Comparison of ENCODE assay signal across 1 cellular context in the genomic region with DNA sequence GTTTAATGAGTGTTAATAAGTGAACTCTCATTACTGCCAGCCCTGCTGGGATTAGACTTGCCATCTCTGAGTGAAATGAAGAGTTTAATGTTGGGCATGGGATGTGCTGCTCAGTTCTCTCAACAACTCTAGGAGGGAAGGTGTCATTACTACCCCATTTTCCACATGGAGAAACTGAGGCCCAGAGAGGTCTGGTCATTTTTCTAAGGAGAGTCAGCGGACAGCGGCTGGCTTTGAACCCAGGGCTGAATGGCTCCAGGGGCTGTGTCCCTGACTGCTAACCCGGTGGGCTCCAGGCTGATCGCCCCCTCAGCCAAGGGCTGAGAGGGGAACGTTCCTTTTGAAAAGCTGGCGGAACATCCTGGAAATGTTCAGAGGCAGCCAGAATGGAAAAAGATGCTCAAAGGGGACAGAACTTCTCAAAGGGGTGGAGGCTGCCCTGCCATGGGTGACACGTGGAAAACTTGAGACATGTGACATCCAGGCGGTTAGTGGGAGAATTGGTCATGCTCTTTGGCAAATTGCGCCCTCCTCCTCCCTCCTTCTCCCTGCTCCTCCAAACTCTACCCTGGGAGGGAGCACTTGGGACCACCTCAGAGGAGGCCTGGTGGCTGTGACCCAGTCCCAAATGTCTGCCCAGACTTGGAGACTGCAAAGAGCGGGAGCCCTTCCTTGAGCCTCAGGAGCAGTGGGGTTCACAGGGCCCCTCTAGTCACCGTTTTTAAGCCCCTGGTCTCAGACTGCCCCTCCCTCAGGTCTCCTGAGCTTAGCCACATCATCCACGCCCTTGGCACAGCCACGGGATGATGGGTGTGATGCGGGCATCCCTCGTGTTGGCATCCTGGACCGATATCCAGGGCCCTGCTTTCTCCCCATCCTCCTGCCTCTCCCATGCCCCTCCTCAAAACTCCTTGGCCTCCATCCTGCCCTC.
TF ChIP-seq lines count a peak whose summit lies in the region.

No MANE protein-coding gene starts in this region.

TF ChIP-seq in K562, 482 proteins besides CTCF, POLR2A, EP300 and RAD21:
- TF ChIP-seq USF2 (CRISPR knock-in tag; IDR thresholded peaks at IDR 0.05) (0 out of 2 replicates have a peak, but pooled peaks have one; percentile 6), RAD51 (IDR thresholded peaks at IDR 0.05; ENCODE audit: borderline replicate concordance, low read depth) (peak; percentile 35; the same call in 1 of the 2 replicates), DACH1 (IDR thresholded peaks at IDR 0.05; ENCODE audit: partially characterized antibody) (no peak), ZNF197 (CRISPR knock-in tag; IDR thresholded peaks at IDR 0.05; ENCODE audit: low read depth) (no peak), PHB2 (IDR thresholded peaks at IDR 0.05; ENCODE audit: low read depth) (no peak), MYC (IDR thresholded peaks at IDR 0.05; ENCODE audit: low read depth, low read length) (peak; percentile 43; the same call in 1 of the 2 replicates), MYC (CRISPR knock-in tag; IDR thresholded peaks at IDR 0.05; ENCODE audit: borderline replicate concordance, low read depth) (no peak), CHD4 (IDR thresholded peaks at IDR 0.05; ENCODE audit: insufficient read depth, insufficient replicate concordance, low read depth, low read length, poor library complexity, severe bottlenecking) (peak; percentile 63), L3MBTL2 (IDR thresholded peaks at IDR 0.05) (peak; percentile 61), BHLHE40 (IDR thresholded peaks at IDR 0.05; ENCODE audit: low read length) (peak; percentile 37; the same call in 1 of the 2 replicates), ZNF511 (CRISPR knock-in tag; IDR thresholded peaks at IDR 0.05) (no peak), TEAD1 (CRISPR knock-in tag; IDR thresholded peaks at IDR 0.05) (0 out of 4 replicates have a peak, but pooled peaks of 1 of the 2 experiments have one; percentile 59), KLF10 (CRISPR knock-in tag; IDR thresholded peaks at IDR 0.05) (0 out of 2 replicates have a peak, but pooled peaks have one; percentile 56), CTBP1 (IDR thresholded peaks at IDR 0.05; ENCODE audit: borderline replicate concordance) (0 out of 2 replicates have a peak, but pooled peaks have one; percentile 19), ZBTB7A (IDR thresholded peaks at IDR 0.05; ENCODE audit: borderline replicate concordance, control insufficient read depth, low read depth, low read length) (peak; percentile 4; the same call in 1 of the 2 replicates), ZNF431 (CRISPR knock-in tag; IDR thresholded peaks at IDR 0.05) (no peak), MTA2 (IDR thresholded peaks at IDR 0.05; ENCODE audit: low read depth) (no peak), SIX5 (IDR thresholded peaks at IDR 0.05; ENCODE audit: borderline replicate concordance in 1 of 2, insufficient read depth in 1 of 2, low read depth in 1 of 2, low read length in 2 of 2) (no peak), JUND (IDR thresholded peaks at IDR 0.05; ENCODE audit: borderline replicate concordance, low read depth, low read length) (no peak), JUND (tag; IDR thresholded peaks at IDR 0.05; ENCODE audit: borderline replicate concordance, low read depth, low read length) (peak; percentile 29; the same call in 1 of the 3 replicates), PHF8 (IDR thresholded peaks at IDR 0.05; ENCODE audit: borderline replicate concordance, low read length) (no peak), MAZ (CRISPR knock-in tag; conservative IDR thresholded peaks at IDR 0.05 in 1 of 2, IDR thresholded peaks at IDR 0.05 in 1 of 2) (0 out of 4 replicates have a peak, but pooled peaks of 1 of the 2 experiments have one; percentile 18), CBX1 (IDR thresholded peaks at IDR 0.05; ENCODE audit: low read depth) (peak; percentile 77; the same call in 1 of the 2 replicates), ZNF263 (CRISPR knock-in tag; IDR thresholded peaks at IDR 0.05; ENCODE audit: borderline replicate concordance) (peak; percentile 76; the same call in 1 of the 2 replicates), BCOR (IDR thresholded peaks at IDR 0.05) (peak; percentile 87), NR2C1 (IDR thresholded peaks at IDR 0.05) (no peak), NR2C1 (tag; IDR thresholded peaks at IDR 0.05) (no peak), ZNF436 (CRISPR knock-in tag; IDR thresholded peaks at IDR 0.05) (peak; percentile 12; the same call in 1 of the 2 replicates), ATF2 (CRISPR knock-in tag; IDR thresholded peaks at IDR 0.05) (no peak), ZNF316 (IDR thresholded peaks at IDR 0.05) (no peak), E2F6 (IDR thresholded peaks at IDR 0.05; ENCODE audit: borderline replicate concordance in 1 of 2, extremely low read depth in 1 of 2, insufficient read depth in 1 of 2, insufficient read length in 1 of 2, low read depth in 1 of 2, low read length in 1 of 2, poor library complexity in 1 of 2, severe bottlenecking in 1 of 2) (peak in 1 of 2 experiments; percentile 49), FOSL1 (tag; conservative IDR thresholded peaks at IDR 0.05) (peak; percentile 45; the same call in 1 of the 2 replicates), CREB3L1 (IDR thresholded peaks at IDR 0.05; ENCODE audit: borderline replicate concordance, low read depth) (0 out of 2 replicates have a peak, but pooled peaks have one; percentile 19), ZNF3 (CRISPR knock-in tag; IDR thresholded peaks at IDR 0.05) (no peak), ZNF280A (IDR thresholded peaks at IDR 0.05; ENCODE audit: low read depth, partially characterized antibody) (no peak), MEIS2 (IDR thresholded peaks at IDR 0.05; ENCODE audit: partially characterized antibody) (peak; percentile 10), ADNP (tag; IDR thresholded peaks at IDR 0.05) (peak; percentile 82; the same call in 1 of the 2 replicates), KDM1A (IDR thresholded peaks at IDR 0.05) (peak; percentile 69 to 74), MYNN (IDR thresholded peaks at IDR 0.05) (no peak), MYNN (CRISPR knock-in tag; IDR thresholded peaks at IDR 0.05) (no peak), TOE1 (IDR thresholded peaks at IDR 0.05; ENCODE audit: borderline replicate concordance) (0 out of 2 replicates have a peak, but pooled peaks have one; percentile 35), TOE1 (CRISPR knock-in tag; IDR thresholded peaks at IDR 0.05; ENCODE audit: borderline replicate concordance, low read depth) (no peak), GABPB2 (CRISPR knock-in tag; conservative IDR thresholded peaks at IDR 0.05) (no peak)
- TF ChIP-seq, protein P1, sequence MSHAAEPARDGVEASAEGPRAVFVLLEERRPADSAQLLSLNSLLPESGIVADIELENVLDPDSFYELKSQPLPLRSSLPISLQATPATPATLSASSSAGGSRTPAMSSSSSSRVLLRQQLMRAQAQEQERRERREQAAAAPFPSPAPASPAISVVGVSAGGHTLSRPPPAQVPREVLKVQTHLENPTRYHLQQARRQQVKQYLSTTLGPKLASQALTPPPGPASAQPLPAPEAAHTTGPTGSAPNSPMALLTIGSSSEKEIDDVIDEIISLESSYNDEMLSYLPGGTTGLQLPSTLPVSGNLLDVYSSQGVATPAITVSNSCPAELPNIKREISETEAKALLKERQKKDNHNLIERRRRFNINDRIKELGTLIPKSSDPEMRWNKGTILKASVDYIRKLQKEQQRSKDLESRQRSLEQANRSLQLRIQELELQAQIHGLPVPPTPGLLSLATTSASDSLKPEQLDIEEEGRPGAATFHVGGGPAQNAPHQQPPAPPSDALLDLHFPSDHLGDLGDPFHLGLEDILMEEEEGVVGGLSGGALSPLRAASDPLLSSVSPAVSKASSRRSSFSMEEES (CRISPR knock-in tag; IDR thresholded peaks at IDR 0.05) = peak; percentile 36; the same call in 1 of the 2 replicates
- TF ChIP-seq, protein P2, sequence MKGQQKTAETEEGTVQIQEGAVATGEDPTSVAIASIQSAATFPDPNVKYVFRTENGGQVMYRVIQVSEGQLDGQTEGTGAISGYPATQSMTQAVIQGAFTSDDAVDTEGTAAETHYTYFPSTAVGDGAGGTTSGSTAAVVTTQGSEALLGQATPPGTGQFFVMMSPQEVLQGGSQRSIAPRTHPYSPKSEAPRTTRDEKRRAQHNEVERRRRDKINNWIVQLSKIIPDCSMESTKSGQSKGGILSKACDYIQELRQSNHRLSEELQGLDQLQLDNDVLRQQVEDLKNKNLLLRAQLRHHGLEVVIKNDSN (CRISPR knock-in tag; IDR thresholded peaks at IDR 0.05) = peak; percentile 75
- TF ChIP-seq, protein P3, sequence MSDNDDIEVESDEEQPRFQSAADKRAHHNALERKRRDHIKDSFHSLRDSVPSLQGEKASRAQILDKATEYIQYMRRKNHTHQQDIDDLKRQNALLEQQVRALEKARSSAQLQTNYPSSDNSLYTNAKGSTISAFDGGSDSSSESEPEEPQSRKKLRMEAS (CRISPR knock-in tag; IDR thresholded peaks at IDR 0.05) = 0 out of 2 replicates have a peak, but pooled peaks have one; percentile 46
- TF ChIP-seq, protein P4, sequence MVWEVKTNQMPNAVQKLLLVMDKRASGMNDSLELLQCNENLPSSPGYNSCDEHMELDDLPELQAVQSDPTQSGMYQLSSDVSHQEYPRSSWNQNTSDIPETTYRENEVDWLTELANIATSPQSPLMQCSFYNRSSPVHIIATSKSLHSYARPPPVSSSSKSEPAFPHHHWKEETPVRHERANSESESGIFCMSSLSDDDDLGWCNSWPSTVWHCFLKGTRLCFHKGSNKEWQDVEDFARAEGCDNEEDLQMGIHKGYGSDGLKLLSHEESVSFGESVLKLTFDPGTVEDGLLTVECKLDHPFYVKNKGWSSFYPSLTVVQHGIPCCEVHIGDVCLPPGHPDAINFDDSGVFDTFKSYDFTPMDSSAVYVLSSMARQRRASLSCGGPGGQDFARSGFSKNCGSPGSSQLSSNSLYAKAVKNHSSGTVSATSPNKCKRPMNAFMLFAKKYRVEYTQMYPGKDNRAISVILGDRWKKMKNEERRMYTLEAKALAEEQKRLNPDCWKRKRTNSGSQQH (CRISPR knock-in tag; IDR thresholded peaks at IDR 0.05) = no peak
- TF ChIP-seq, protein P5, sequence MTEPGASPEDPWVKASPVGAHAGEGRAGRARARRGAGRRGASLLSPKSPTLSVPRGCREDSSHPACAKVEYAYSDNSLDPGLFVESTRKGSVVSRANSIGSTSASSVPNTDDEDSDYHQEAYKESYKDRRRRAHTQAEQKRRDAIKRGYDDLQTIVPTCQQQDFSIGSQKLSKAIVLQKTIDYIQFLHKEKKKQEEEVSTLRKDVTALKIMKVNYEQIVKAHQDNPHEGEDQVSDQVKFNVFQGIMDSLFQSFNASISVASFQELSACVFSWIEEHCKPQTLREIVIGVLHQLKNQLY (CRISPR knock-in tag; conservative IDR thresholded peaks at IDR 0.05) = no peak
